23 cellular contexts compared by ENCODE assay signal in genomic region chrX:79263550-79263949, GRCh38.
DNase-seq lines count a peak whose midpoint lies in the region; ATAC-seq and TF ChIP-seq lines count a peak whose summit lies in the region.
"Had no signal": no experiment of that assay in that cellular context is flagged by ENCODE, and none has a peak within 500 bp of the region (broad histone marks: within the 10 kb centered on the region; RNA-seq: fewer than 3 reads in every experiment).

No MANE protein-coding gene starts in this region.

- no peak for DNase-seq in stimulated activated naive CD8-positive, alpha-beta T cell treated with anti-CD3 and anti-CD28 coated beads, Interleukin-15, Interleukin-2, amounts not matched to agents 100 U/mL and 50 U/mL, for 24 hours
- no peak for DNase-seq in central memory CD8-positive, alpha-beta T cell (ENCODE audit: low spot score in 2 of 2)
- DNase-seq in Caco-2 (no peak), omental fat pad (ENCODE audit: low spot score) (no peak), germinal center (ENCODE audit: low spot score) (no peak), cerebellum (ENCODE audit: low spot score) (no peak)
- DNase-seq: activated CD8-positive, alpha-beta memory T cell treated with anti-CD3 and anti-CD28 coated beads, Interleukin-2, amount 50 U/mL, for 48 hours; amniotic stem cell; COR-L47; glutamatergic neuron; HFFc6; Kasumi-1; NCI-H1417; NCI-H2171; NCI-H82; occipital lobe; T-helper 9 cell; transverse colon had no signal

- no peaks in the 10 kb centered on the region for H3K9me3 Mint-ChIP-seq in stimulated activated naive CD8-positive, alpha-beta T cell treated with anti-CD3 and anti-CD28 coated beads, Interleukin-15, Interleukin-2, amounts not matched to agents 100 ng/mL and 50 ng/mL, for 24 hours
- H3K9me3 Mint-ChIP-seq in T-helper 1 cell treated with Interleukin-12 subunit alpha and Interleukin-12 subunit beta and Interleukin-4 antibody, amounts not matched to agents 30 μg/mL and 1 μg/mL, for 36 hours: no peaks in the 10 kb centered on the region
- H3K9me3 Mint-ChIP-seq in central memory CD8-positive, alpha-beta T cell: no peaks in the 10 kb centered on the region
- no peaks in the 10 kb centered on the region for H3K9me3 Mint-ChIP-seq in Caco-2 (ENCODE audit: unreplicated experiment)
- H3K9me3 Mint-ChIP-seq: HFFc6 had no signal

- H3K27me3 ChIP-seq in Caco-2 (replicated peaks; ENCODE audit: control insufficient read depth, insufficient read depth, low read length): no peaks in the 10 kb centered on the region
- H3K27me3 ChIP-seq: cardiac muscle cell, right atrium auricular region, transverse colon had no signal

- intact Hi-C loops in Caco-2 (cut with micrococcal nuclease; ENCODE audit: unreplicated experiment): no loop called here

- no peak for TF ChIP-seq CTCF in Caco-2 (IDR thresholded peaks at IDR 0.05; ENCODE audit: insufficient read depth in 1 of 2, low read depth in 1 of 2, low read length in 1 of 2, severe bottlenecking in 1 of 2, unreplicated experiment in 1 of 2)
- no peak for TF ChIP-seq CTCF in omental fat pad (IDR thresholded peaks at IDR 0.05)

- H3K27ac Mint-ChIP-seq in stimulated activated naive CD8-positive, alpha-beta T cell treated with anti-CD3 and anti-CD28 coated beads, Interleukin-15, Interleukin-2, amounts not matched to agents 100 ng/mL and 50 ng/mL, for 24 hours: peak overlapping the region; percentile 95
- H3K27ac Mint-ChIP-seq in T-helper 1 cell treated with Interleukin-12 subunit alpha and Interleukin-12 subunit beta and Interleukin-4 antibody, amounts not matched to agents 30 μg/mL and 1 μg/mL, for 36 hours: peak overlapping the region; percentile 79
- peak overlapping the region; percentile 92 for H3K27ac Mint-ChIP-seq in central memory CD8-positive, alpha-beta T cell (ENCODE audit: low read depth)
- no peak overlapping the region for H3K27ac Mint-ChIP-seq in Caco-2 (ENCODE audit: unreplicated experiment)
- H3K27ac Mint-ChIP-seq: HFFc6 had no signal

- H3K4me1 ChIP-seq in Caco-2: no peaks in the 10 kb centered on the region
- H3K4me1 ChIP-seq: right atrium auricular region, transverse colon had no signal

- no peak overlapping the region for H3K4me3 ChIP-seq in Caco-2 (ENCODE audit: low read depth, low read length)
- H3K4me3 ChIP-seq: cardiac muscle cell, right atrium auricular region, transverse colon had no signal

- H3K9me3 ChIP-seq in Caco-2: no peaks in the 10 kb centered on the region
- H3K9me3 ChIP-seq: right atrium auricular region, transverse colon had no signal

- H3K4me3 Mint-ChIP-seq in stimulated activated naive CD8-positive, alpha-beta T cell treated with anti-CD3 and anti-CD28 coated beads, Interleukin-15, Interleukin-2, amounts not matched to agents 100 ng/mL and 50 ng/mL, for 24 hours: peak overlapping the region; percentile 68
- H3K4me3 Mint-ChIP-seq in T-helper 1 cell treated with Interleukin-12 subunit alpha and Interleukin-12 subunit beta and Interleukin-4 antibody, amounts not matched to agents 30 μg/mL and 1 μg/mL, for 36 hours: peak overlapping the region; percentile 65
- peak overlapping the region; percentile 45 for H3K4me3 Mint-ChIP-seq in central memory CD8-positive, alpha-beta T cell
- H3K4me3 Mint-ChIP-seq in Caco-2 (ENCODE audit: unreplicated experiment): no peak overlapping the region
- H3K4me3 Mint-ChIP-seq: HFFc6 had no signal

- CTCF ChIA-PET in Caco-2 (lab: Charles Lee): no interaction called here

- H3K36me3 Mint-ChIP-seq in stimulated activated naive CD8-positive, alpha-beta T cell treated with anti-CD3 and anti-CD28 coated beads, Interleukin-15, Interleukin-2, amounts not matched to agents 100 ng/mL and 50 ng/mL, for 24 hours (ENCODE audit: low read depth): no peaks in the 10 kb centered on the region
- H3K36me3 Mint-ChIP-seq in T-helper 1 cell treated with Interleukin-12 subunit alpha and Interleukin-12 subunit beta and Interleukin-4 antibody, amounts not matched to agents 30 μg/mL and 1 μg/mL, for 36 hours (ENCODE audit: low read depth): peaks cover 5% of the 10 kb centered on the region
- H3K36me3 Mint-ChIP-seq in central memory CD8-positive, alpha-beta T cell (ENCODE audit: insufficient read depth): peaks cover 11% of the 10 kb centered on the region
- no peaks in the 10 kb centered on the region for H3K36me3 Mint-ChIP-seq in Caco-2 (ENCODE audit: insufficient read depth, unreplicated experiment)

- POLR2A ChIA-PET in Caco-2 (lab: Charles Lee): no interaction called here

- peaks cover 88% of the 10 kb centered on the region for H3K4me1 Mint-ChIP-seq in stimulated activated naive CD8-positive, alpha-beta T cell treated with anti-CD3 and anti-CD28 coated beads, Interleukin-15, Interleukin-2, amounts not matched to agents 100 ng/mL and 50 ng/mL, for 24 hours (ENCODE audit: low read depth)
- peaks cover 46% of the 10 kb centered on the region for H3K4me1 Mint-ChIP-seq in T-helper 1 cell treated with Interleukin-12 subunit alpha and Interleukin-12 subunit beta and Interleukin-4 antibody, amounts not matched to agents 30 μg/mL and 1 μg/mL, for 36 hours (ENCODE audit: low read depth)
- peaks cover 39% of the 10 kb centered on the region for H3K4me1 Mint-ChIP-seq in central memory CD8-positive, alpha-beta T cell
- no peaks in the 10 kb centered on the region for H3K4me1 Mint-ChIP-seq in Caco-2 (ENCODE audit: low read depth, unreplicated experiment)

- no peaks in the 10 kb centered on the region for H3K36me3 ChIP-seq in Caco-2 (ENCODE audit: control insufficient read depth, insufficient read depth, low read length)
- H3K36me3 ChIP-seq: cardiac muscle cell, right atrium auricular region, transverse colon had no signal

- ATAC-seq in stimulated activated naive CD8-positive, alpha-beta T cell treated with anti-CD3 and anti-CD28 coated beads, Interleukin-15, Interleukin-2, amounts not matched to agents 100 U/mL and 50 U/mL, for 24 hours: no peak
- ATAC-seq in central memory CD8-positive, alpha-beta T cell (replicated peaks; ENCODE audit: extremely low read depth, poor library complexity, severe bottlenecking): no peak
- ATAC-seq in omental fat pad (ENCODE audit: low FRiP score): no peak
- ATAC-seq: Panc1 had no signal

- no TSS peak for BruUV-seq in Caco-2 (replicated peaks; lab: Mats Ljungman, UMichigan)

- no peaks in the 10 kb centered on the region for H3K27me3 Mint-ChIP-seq in stimulated activated naive CD8-positive, alpha-beta T cell treated with anti-CD3 and anti-CD28 coated beads, Interleukin-15, Interleukin-2, amounts not matched to agents 100 ng/mL and 50 ng/mL, for 24 hours
- H3K27me3 Mint-ChIP-seq in T-helper 1 cell treated with Interleukin-12 subunit alpha and Interleukin-12 subunit beta and Interleukin-4 antibody, amounts not matched to agents 30 μg/mL and 1 μg/mL, for 36 hours (ENCODE audit: low read depth): no peaks in the 10 kb centered on the region
- no peaks in the 10 kb centered on the region for H3K27me3 Mint-ChIP-seq in central memory CD8-positive, alpha-beta T cell
- H3K27me3 Mint-ChIP-seq in Caco-2 (ENCODE audit: insufficient read depth, unreplicated experiment): no peaks in the 10 kb centered on the region
